Comparison of ENCODE assay signal across 17 cellular contexts in the genomic region with DNA sequence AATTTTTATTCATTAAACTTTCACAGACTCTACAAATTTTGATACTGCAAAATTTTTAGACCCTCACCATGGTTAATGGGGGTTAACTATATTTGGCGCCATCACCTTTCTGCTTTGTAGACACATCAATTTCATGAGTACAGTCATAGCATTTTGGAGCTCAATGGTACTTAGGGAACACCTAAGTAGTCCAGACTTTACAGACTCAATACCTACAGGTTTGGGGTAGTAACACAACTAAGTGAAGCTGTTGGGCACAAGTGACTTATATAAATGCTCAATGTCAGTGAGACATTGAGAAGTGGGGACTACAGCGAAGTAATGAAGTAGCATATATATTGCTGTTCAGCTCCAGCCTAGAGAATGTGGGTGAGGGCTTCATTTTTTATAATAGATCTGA. TPM values are rescaled to one million over a fixed set of nuclear protein-coding genes. Genes with fewer than 3 reads are reported as not detected.
DNase-seq lines count a peak whose midpoint lies in the region; ATAC-seq, FAIRE-seq and TF ChIP-seq lines count a peak whose summit lies in the region.
"Had no signal": no experiment of that assay in that cellular context is flagged by ENCODE, and none has a peak within 500 bp of the region (broad histone marks: within the 10 kb centered on the region; RNA-seq: fewer than 3 reads in every experiment).

No MANE protein-coding gene starts in this region.

- H3K4me3 Mint-ChIP-seq in activated CD4-positive, alpha-beta memory T cell treated with anti-CD3 and anti-CD28 coated beads for 36 hours = peak overlapping the region; percentile 81
- peak overlapping the region; percentile 74 for H3K4me3 Mint-ChIP-seq in glutamatergic neuron (ENCODE audit: unreplicated experiment)
- H3K4me3 Mint-ChIP-seq: neural crest cell had no signal

- peak in 1 of 2 experiments; percentile 8; a peak in 1 of 6 replicates for ATAC-seq in A549
- ATAC-seq: gastrocnemius medialis had no signal

- no peaks in the 10 kb centered on the region for H3K9me3 ChIP-seq in A549
- H3K9me3 ChIP-seq in BLaER1 treated with 17β-estradiol and CSF1 and Interleukin-3, amounts not matched to agents 10 nM and 100 nM (replicated peaks in 1 of 11) = no peaks in the 10 kb centered on the region
- H3K9me3 ChIP-seq: gastrocnemius medialis, SJSA1, thyroid gland had no signal

- H3K36me3 Mint-ChIP-seq in activated CD4-positive, alpha-beta memory T cell treated with anti-CD3 and anti-CD28 coated beads for 36 hours = peaks cover 7% of the 10 kb centered on the region
- H3K36me3 Mint-ChIP-seq in glutamatergic neuron (ENCODE audit: unreplicated experiment) = no peaks in the 10 kb centered on the region
- H3K36me3 Mint-ChIP-seq: memory B cell had no signal

- no peaks in the 10 kb centered on the region for H3K27me3 Mint-ChIP-seq in activated CD4-positive, alpha-beta memory T cell treated with anti-CD3 and anti-CD28 coated beads for 36 hours
- H3K27me3 Mint-ChIP-seq in glutamatergic neuron (ENCODE audit: unreplicated experiment) = peaks cover 5% of the 10 kb centered on the region

- peak overlapping the region; percentile 97 for H3K27ac Mint-ChIP-seq in activated CD4-positive, alpha-beta memory T cell treated with anti-CD3 and anti-CD28 coated beads for 36 hours
- peak overlapping the region; percentile 62 for H3K27ac Mint-ChIP-seq in glutamatergic neuron (ENCODE audit: unreplicated experiment)

- no peaks in the 10 kb centered on the region for H3K36me3 ChIP-seq in BLaER1 treated with 17β-estradiol and CSF1 and Interleukin-3, amounts not matched to agents 10 nM and 100 nM
- H3K36me3 ChIP-seq: gastrocnemius medialis, SJSA1, thyroid gland had no signal

- H3K9ac ChIP-seq in BLaER1 treated with 17β-estradiol and CSF1 and Interleukin-3, amounts not matched to agents 10 nM and 100 nM = peak overlapping the region in 2 of 11 experiments; percentile 11 to 72; a peak in 4 of 22 replicates

- H3K4me1 ChIP-seq in A549 = peaks cover 73% of the 10 kb centered on the region
- H3K4me1 ChIP-seq in BLaER1 treated with 17β-estradiol and CSF1 and Interleukin-3, amounts not matched to agents 10 nM and 100 nM = peaks cover 79 to 100% (median 98%) of the 10 kb centered on the region in 10 experiments
- H3K4me1 ChIP-seq: gastrocnemius medialis, SJSA1, thyroid gland had no signal

- 78% methylated on average over 2 of the region's 2 CpGs for WGBS in A549 (ENCODE audit: missing lambda C conversion rate)

- no peak for TF ChIP-seq POLR2A in A549 (IDR thresholded peaks at IDR 0.05; ENCODE audit: low read length)

- peak overlapping the region; percentile 98 for H3K4me2 ChIP-seq in A549
- H3K4me2 ChIP-seq in BLaER1 treated with 17β-estradiol and CSF1 and Interleukin-3, amounts not matched to agents 10 nM and 100 nM = peak overlapping the region; percentile 81 to 98 (median 91)

- H4K20me1 ChIP-seq in BLaER1 treated with 17β-estradiol and CSF1 and Interleukin-3, amounts not matched to agents 10 nM and 100 nM = no peaks in the 10 kb centered on the region

- no peak for TF ChIP-seq RAD21 in A549 (conservative IDR thresholded peaks at IDR 0.05 in 1 of 2, IDR thresholded peaks at IDR 0.05 in 1 of 2)

- H3K9me3 Mint-ChIP-seq in activated CD4-positive, alpha-beta memory T cell treated with anti-CD3 and anti-CD28 coated beads for 36 hours = no peaks in the 10 kb centered on the region
- peaks cover 2% of the 10 kb centered on the region for H3K9me3 Mint-ChIP-seq in glutamatergic neuron (ENCODE audit: unreplicated experiment)
- H3K9me3 Mint-ChIP-seq: memory B cell, neural crest cell had no signal

- TF ChIP-seq CTCF in A549 (IDR thresholded peaks at IDR 0.05) (no peak), glutamatergic neuron (IDR thresholded peaks at IDR 0.05; ENCODE audit: partially characterized antibody, unreplicated experiment) (no peak)

- intact Hi-C loops in activated CD4-positive, alpha-beta memory T cell treated with anti-CD3 and anti-CD28 coated beads for 36 hours (cut with micrococcal nuclease) = loop anchor here (5.0 to 10.0 kb wide), 3 partner anchors 67 to 775 kb away; a partner anchor contains a TSS

- CTCF ChIA-PET in A549 (lab: Yijun Ruan, JAX) = interaction anchor here (1.4 kb wide), 1 partner anchor 24 kb away, joined by 3 read pairs; no protein-coding TSS in a partner anchor
- CTCF ChIA-PET in activated CD4-positive, alpha-beta memory T cell treated with anti-CD3 and anti-CD28 coated beads for 36 hours (lab: Charles Lee) = interaction anchor here (1.5 to 6.4 kb wide), 7 partner anchors 10 to 133 kb away, joined by 3 to 60 read pairs (median 15); no protein-coding TSS in a partner anchor

- H3K27ac ChIP-seq in A549 = peak overlapping the region; percentile 78 to 85
- H3K27ac ChIP-seq in BLaER1 treated with 17β-estradiol and CSF1 and Interleukin-3, amounts not matched to agents 10 nM and 100 nM = peak overlapping the region in 4 of 11 experiments; percentile 75 to 81 (median 76); a peak in 7 of 22 replicates
- H3K27ac ChIP-seq: SJSA1, thyroid gland had no signal

- H3K4me1 Mint-ChIP-seq in activated CD4-positive, alpha-beta memory T cell treated with anti-CD3 and anti-CD28 coated beads for 36 hours (ENCODE audit: low read depth) = peaks cover 74% of the 10 kb centered on the region
- H3K4me1 Mint-ChIP-seq in glutamatergic neuron (ENCODE audit: low read depth, unreplicated experiment) = peaks cover 63% of the 10 kb centered on the region
- H3K4me1 Mint-ChIP-seq: neural crest cell had no signal

- H3K27me3 ChIP-seq in BLaER1 treated with 17β-estradiol and CSF1 and Interleukin-3, amounts not matched to agents 10 nM and 100 nM = no peaks in the 10 kb centered on the region
- H3K27me3 ChIP-seq: gastrocnemius medialis, SJSA1, thyroid gland had no signal

- FAIRE-seq in A549 (lab: Jason Lieb, UNC) = no peak
- FAIRE-seq: endothelial cell of umbilical vein had no signal

- no peak overlapping the region for H3K4me3 ChIP-seq in A549
- peak overlapping the region in 1 of 10 experiments; percentile 45; a peak in 1 of 20 replicates for H3K4me3 ChIP-seq in BLaER1 treated with 17β-estradiol and CSF1 and Interleukin-3, amounts not matched to agents 10 nM and 100 nM
- H3K4me3 ChIP-seq: SJSA1, thyroid gland had no signal

- TF ChIP-seq EP300 in A549 (IDR thresholded peaks at IDR 0.05) = no peak

- DNase-seq in A549 (ENCODE audit: low read depth in 1 of 2, low spot score in 1 of 2) = no peak
- DNase-seq in activated CD4-positive, alpha-beta memory T cell treated with anti-CD3 and anti-CD28 coated beads for 36 hours = no peak
- DNase-seq in glutamatergic neuron = no peak
- DNase-seq in NCI-H128 (lab: John Stamatoyannopoulos, UW; ENCODE audit: unreplicated experiment) = no peak
- no peak for DNase-seq in NCI-H2196 (lab: John Stamatoyannopoulos, UW; ENCODE audit: unreplicated experiment)
- no peak for DNase-seq in NCI-H187 (lab: John Stamatoyannopoulos, UW)
- DNase-seq in GM03348 (ENCODE audit: low spot score) = no peak
- DNase-seq: cerebellar nuclear complex, DND-41, gastrocnemius medialis, NCI-H146, thyroid gland had no signal

- POLR2A ChIA-PET in A549 (lab: Yijun Ruan, JAX) = no interaction called here
- POLR2A ChIA-PET in activated CD4-positive, alpha-beta memory T cell treated with anti-CD3 and anti-CD28 coated beads for 36 hours (lab: Charles Lee) = interaction anchor here (2.3 to 7.7 kb wide), 3 partner anchors 8 to 18 kb away, joined by 13 to 139 read pairs (median 14); a partner anchor contains a TSS

TF ChIP-seq in A549, 52 proteins besides CTCF, POLR2A, EP300 and RAD21 (continues in another document):
- TF ChIP-seq NR3C1 (IDR thresholded peaks at IDR 0.05) (no peak), ZSCAN20 (CRISPR knock-in tag; IDR thresholded peaks at IDR 0.05) (no peak), NFE2L2 (conservative IDR thresholded peaks at IDR 0.05; ENCODE audit: low read length) (no peak), EHMT2 (IDR thresholded peaks at IDR 0.05; ENCODE audit: low read depth) (no peak), HOXA7 (CRISPR knock-in tag; IDR thresholded peaks at IDR 0.05) (no peak)
- TF ChIP-seq, protein P1, sequence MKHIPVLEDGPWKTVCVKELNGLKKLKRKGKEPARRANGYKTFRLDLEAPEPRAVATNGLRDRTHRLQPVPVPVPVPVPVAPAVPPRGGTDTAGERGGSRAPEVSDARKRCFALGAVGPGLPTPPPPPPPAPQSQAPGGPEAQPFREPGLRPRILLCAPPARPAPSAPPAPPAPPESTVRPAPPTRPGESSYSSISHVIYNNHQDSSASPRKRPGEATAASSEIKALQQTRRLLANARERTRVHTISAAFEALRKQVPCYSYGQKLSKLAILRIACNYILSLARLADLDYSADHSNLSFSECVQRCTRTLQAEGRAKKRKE (CRISPR knock-in tag; IDR thresholded peaks at IDR 0.05; ENCODE audit: low read depth) = no peak
- TF ChIP-seq, protein P2, sequence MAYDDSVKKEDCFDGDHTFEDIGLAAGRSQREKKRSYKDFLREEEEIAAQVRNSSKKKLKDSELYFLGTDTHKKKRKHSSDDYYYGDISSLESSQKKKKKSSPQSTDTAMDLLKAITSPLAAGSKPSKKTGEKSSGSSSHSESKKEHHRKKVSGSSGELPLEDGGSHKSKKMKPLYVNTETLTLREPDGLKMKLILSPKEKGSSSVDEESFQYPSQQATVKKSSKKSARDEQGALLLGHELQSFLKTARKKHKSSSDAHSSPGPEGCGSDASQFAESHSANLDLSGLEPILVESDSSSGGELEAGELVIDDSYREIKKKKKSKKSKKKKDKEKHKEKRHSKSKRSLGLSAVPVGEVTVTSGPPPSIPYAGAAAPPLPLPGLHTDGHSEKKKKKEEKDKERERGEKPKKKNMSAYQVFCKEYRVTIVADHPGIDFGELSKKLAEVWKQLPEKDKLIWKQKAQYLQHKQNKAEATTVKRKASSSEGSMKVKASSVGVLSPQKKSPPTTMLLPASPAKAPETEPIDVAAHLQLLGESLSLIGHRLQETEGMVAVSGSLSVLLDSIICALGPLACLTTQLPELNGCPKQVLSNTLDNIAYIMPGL (CRISPR knock-in tag; IDR thresholded peaks at IDR 0.05; ENCODE audit: borderline replicate concordance) = no peak

RNA-seq across cellular contexts. Expression of a gene that starts 7.5 kb away (rescaled TPM):
- 18.7 and 23.2 TPM in 2 replicates for polyA plus RNA-seq in A549 (2011; rRNA removed)
- polyA plus RNA-seq in A549 (2012; cell fraction: cytosol; rRNA removed) = 1.9 and 2.6 TPM in 2 replicates
- 2.9 and 4.5 TPM in 2 replicates for polyA plus RNA-seq in A549 (2012; cell fraction: nucleus; rRNA removed)
- polyA plus RNA-seq in A549 (2017; fragmentation: RNase III; extraction: RNeasy Plus Mini Kit Qiagen cat#74134 plus additional on column Dnase treatment) = 5.8 to 6.8 TPM (median 6.4 TPM) in 3 replicates
- 47.3 and 56.1 TPM in 2 replicates for polyA minus RNA-seq in A549 (2011; rRNA and poly(A)+ RNA removed)
- 10 to 100 TPM; 20.0 to 22.7 TPM for total RNA-seq in activated CD4-positive, alpha-beta memory T cell treated with anti-CD3 and anti-CD28 coated beads for 36 hours
- total RNA-seq in glutamatergic neuron (ENCODE audit: unreplicated experiment) = 94.3 TPM
- total RNA-seq: SJSA1 had no signal
